15 cellular contexts compared by ENCODE assay signal in genomic region chr20:54266844-54267243, GRCh38.
"Had no signal": no experiment of that assay in that cellular context is flagged by ENCODE, and none has a peak within 500 bp of the region (broad histone marks: within the 10 kb centered on the region; RNA-seq: fewer than 3 reads in every experiment).

No MANE protein-coding gene starts in this region.

- H3K27ac Mint-ChIP-seq: activated CD4-positive, alpha-beta T cell treated with anti-CD3 and anti-CD28 coated beads, Interleukin-2, amount 10 ng/mL, durations not matched to agents 24 days and 14 days; activated CD8-positive, alpha-beta T cell treated with anti-CD3 and anti-CD28 coated beads for 36 hours; activated naive CD4-positive, alpha-beta T cell treated with anti-CD3 and anti-CD28 coated beads, Interleukin-2, amount 10 ng/mL, durations not matched to agents 7 days and 5 days; effector memory CD8-positive, alpha-beta T cell; natural killer cell; stimulated activated memory B cell treated with anti-CD40 and anti-IgM and Interleukin-4, amounts not matched to agents 10 μg/mL and 1 μg/mL and 100 μg/mL, for 72 hours had no signal

- H3K36me3 ChIP-seq: ascending aorta, esophagus squamous epithelium had no signal

- H3K9me3 Mint-ChIP-seq: activated CD4-positive, alpha-beta T cell treated with anti-CD3 and anti-CD28 coated beads, Interleukin-2, amount 10 ng/mL, durations not matched to agents 24 days and 14 days; activated CD8-positive, alpha-beta T cell treated with anti-CD3 and anti-CD28 coated beads for 36 hours; activated naive CD4-positive, alpha-beta T cell treated with anti-CD3 and anti-CD28 coated beads, Interleukin-2, amount 10 ng/mL, durations not matched to agents 7 days and 5 days; effector memory CD8-positive, alpha-beta T cell; natural killer cell; stimulated activated memory B cell treated with anti-CD40 and anti-IgM and Interleukin-4, amounts not matched to agents 10 μg/mL and 1 μg/mL and 100 μg/mL, for 72 hours had no signal

- H3K4me3 ChIP-seq: ascending aorta, esophagus squamous epithelium had no signal

- H3K4me1 Mint-ChIP-seq: natural killer cell; stimulated activated memory B cell treated with anti-CD40 and anti-IgM and Interleukin-4, amounts not matched to agents 10 μg/mL and 1 μg/mL and 100 μg/mL, for 72 hours had no signal

- H3K36me3 Mint-ChIP-seq: activated naive CD4-positive, alpha-beta T cell treated with anti-CD3 and anti-CD28 coated beads, Interleukin-2, amount 10 ng/mL, durations not matched to agents 7 days and 5 days; natural killer cell; stimulated activated memory B cell treated with anti-CD40 and anti-IgM and Interleukin-4, amounts not matched to agents 10 μg/mL and 1 μg/mL and 100 μg/mL, for 72 hours had no signal

- ATAC-seq: activated CD8-positive, alpha-beta T cell treated with anti-CD3 and anti-CD28 coated beads for 36 hours; effector memory CD8-positive, alpha-beta T cell; natural killer cell; sciatic nerve; stimulated activated memory B cell treated with anti-CD40 and anti-IgM and Interleukin-4, amounts not matched to agents 10 μg/mL and 1 μg/mL and 100 μg/mL, for 72 hours had no signal

- H3K9me3 ChIP-seq: ascending aorta, esophagus squamous epithelium had no signal

- H3K27me3 ChIP-seq: ascending aorta, esophagus squamous epithelium had no signal

- H3K27me3 Mint-ChIP-seq: activated naive CD4-positive, alpha-beta T cell treated with anti-CD3 and anti-CD28 coated beads, Interleukin-2, amount 10 ng/mL, durations not matched to agents 7 days and 5 days had no signal

- DNase-seq: activated CD4-positive, alpha-beta T cell treated with anti-CD3 and anti-CD28 coated beads, Interleukin-2, amount 10 ng/mL, durations not matched to agents 24 days and 14 days; activated CD8-positive, alpha-beta T cell treated with anti-CD3 and anti-CD28 coated beads for 36 hours; activated naive CD4-positive, alpha-beta T cell treated with anti-CD3 and anti-CD28 coated beads, Interleukin-2, amount 10 ng/mL, durations not matched to agents 7 days and 5 days; activated T-cell treated with anti-CD3 and anti-CD28 coated beads, Interleukin-2, amount 50 U/mL, for 1 hour; dermis blood vessel endothelial cell; effector memory CD8-positive, alpha-beta T cell; esophagus squamous epithelium; mesenchymal stem cell; natural killer cell; stimulated activated CD4-positive, alpha-beta T cell treated with anti-CD3 and anti-CD28 coated beads, Interleukin-4, amount 100 ng/mL, for 4 hours; T-helper 1 cell; T-helper 9 cell had no signal

- H3K4me3 Mint-ChIP-seq: activated CD4-positive, alpha-beta T cell treated with anti-CD3 and anti-CD28 coated beads, Interleukin-2, amount 10 ng/mL, durations not matched to agents 24 days and 14 days; activated CD8-positive, alpha-beta T cell treated with anti-CD3 and anti-CD28 coated beads for 36 hours; activated naive CD4-positive, alpha-beta T cell treated with anti-CD3 and anti-CD28 coated beads, Interleukin-2, amount 10 ng/mL, durations not matched to agents 7 days and 5 days; effector memory CD8-positive, alpha-beta T cell; natural killer cell; stimulated activated memory B cell treated with anti-CD40 and anti-IgM and Interleukin-4, amounts not matched to agents 10 μg/mL and 1 μg/mL and 100 μg/mL, for 72 hours had no signal
